ENCODE assay signal across 1 cellular context in the genomic region with DNA sequence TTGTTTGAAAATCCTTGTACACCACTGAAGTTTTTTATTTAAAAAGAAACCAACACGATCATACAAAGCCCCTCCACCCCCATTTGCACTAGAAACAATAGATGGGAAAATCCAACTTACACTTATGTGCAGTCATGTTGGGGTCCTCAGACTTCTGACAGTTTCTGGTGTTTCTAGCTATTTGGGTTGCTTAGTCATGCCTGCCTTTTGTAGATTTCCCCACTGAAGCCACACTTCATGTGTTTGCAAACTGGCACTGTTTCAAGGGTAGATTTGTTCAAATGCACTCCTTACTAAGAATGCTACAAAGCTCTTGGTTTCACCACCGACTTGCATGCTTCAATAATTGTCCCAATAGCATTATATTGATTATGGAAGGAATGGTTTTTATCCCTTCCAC.
TF ChIP-seq lines count a peak whose summit lies in the region.

No MANE protein-coding gene starts in this region.

TF ChIP-seq in HCT116, 20 proteins besides CTCF, POLR2A, EP300 and RAD21 (continued from another document):
- no peak for TF ChIP-seq JUND (IDR thresholded peaks at IDR 0.05)
- TF ChIP-seq SP1 (IDR thresholded peaks at IDR 0.05; ENCODE audit: low read depth): no peak
- no peak for TF ChIP-seq MAX (IDR thresholded peaks at IDR 0.05)
- no peak for TF ChIP-seq FOSL1 (IDR thresholded peaks at IDR 0.05; ENCODE audit: low read depth)
- TF ChIP-seq YY1 (IDR thresholded peaks at IDR 0.05; ENCODE audit: extremely low read depth, insufficient replicate concordance, low read depth, low read length): no peak
- no peak for TF ChIP-seq ZNF274 (IDR thresholded peaks at IDR 0.05; ENCODE audit: low read depth, low read length)
- TF ChIP-seq, protein P1, sequence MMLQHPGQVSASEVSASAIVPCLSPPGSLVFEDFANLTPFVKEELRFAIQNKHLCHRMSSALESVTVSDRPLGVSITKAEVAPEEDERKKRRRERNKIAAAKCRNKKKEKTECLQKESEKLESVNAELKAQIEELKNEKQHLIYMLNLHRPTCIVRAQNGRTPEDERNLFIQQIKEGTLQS (IDR thresholded peaks at IDR 0.05): no peak
- TF ChIP-seq REST (IDR thresholded peaks at IDR 0.05; ENCODE audit: low read depth): no peak
- no peak for TF ChIP-seq EZH2phosphoT487 (IDR thresholded peaks at IDR 0.05; ENCODE audit: borderline replicate concordance)
- no peak for TF ChIP-seq CEBPB (IDR thresholded peaks at IDR 0.05; ENCODE audit: low read depth)
- no peak for TF ChIP-seq SIN3A (IDR thresholded peaks at IDR 0.05; ENCODE audit: low read depth)
- TF ChIP-seq EZH2 (IDR thresholded peaks at IDR 0.05): no peak
- TF ChIP-seq EGR1 (IDR thresholded peaks at IDR 0.05; ENCODE audit: low read depth): no peak
